In the genomic region with DNA sequence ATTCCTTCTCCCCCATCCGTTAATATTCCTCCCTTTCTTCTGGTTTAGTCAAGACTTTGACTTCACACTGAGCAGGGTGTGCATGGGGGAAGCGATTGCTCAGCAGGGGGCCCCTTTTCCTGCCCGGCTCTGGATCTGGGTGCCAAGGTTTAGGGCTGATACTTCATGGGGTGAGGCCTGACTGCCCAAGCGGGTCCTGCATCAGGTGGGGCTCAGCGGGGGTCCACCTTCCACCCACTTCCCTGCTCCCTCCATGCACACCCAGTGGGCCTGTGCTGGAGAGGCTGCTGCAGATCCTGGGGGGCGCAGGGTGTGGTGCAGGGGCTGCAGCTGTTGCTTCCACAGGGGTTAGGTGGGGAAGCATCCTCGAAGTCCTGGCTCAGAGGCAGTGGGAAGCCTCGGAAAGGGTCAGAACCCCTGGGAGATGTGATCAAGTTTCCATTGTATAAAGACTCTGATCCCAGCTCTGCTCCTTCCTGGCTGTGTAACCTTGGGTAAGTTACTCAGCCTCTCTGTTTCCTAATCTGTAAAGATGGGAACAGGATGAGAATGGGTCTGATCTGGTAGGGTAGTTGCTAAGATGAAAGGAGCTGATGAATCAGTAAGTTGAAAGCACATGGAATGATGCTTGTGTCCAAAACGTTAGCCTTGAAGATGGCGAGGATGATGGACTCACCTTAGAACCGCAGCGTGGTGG, we compare ENCODE assay signal across 20 cellular contexts. TPM values are rescaled to one million over a fixed set of nuclear protein-coding genes. Genes with fewer than 3 reads are reported as not detected.
DNase-seq lines count a peak whose midpoint lies in the region; ATAC-seq, FAIRE-seq and TF ChIP-seq lines count a peak whose summit lies in the region.
"Had no signal": no experiment of that assay in that cellular context is flagged by ENCODE, and none has a peak within 500 bp of the region (broad histone marks: within the 10 kb centered on the region; RNA-seq: fewer than 3 reads in every experiment).

No MANE protein-coding gene starts in this region.

- BruUV-seq in HepG2 (replicated peaks; lab: Mats Ljungman, UMichigan) = no TSS peak

- TF ChIP-seq POLR2A in HepG2 (IDR thresholded peaks at IDR 0.05; ENCODE audit: insufficient read depth in 1 of 2, low read depth in 2 of 2, low read length in 2 of 2) = no peak
- no peak for TF ChIP-seq POLR2A in right lobe of liver (IDR thresholded peaks at IDR 0.05)

- no peak overlapping the region for H3K4me2 ChIP-seq in HepG2 (ENCODE audit: low read depth, low read length)
- no peak overlapping the region for H3K4me2 ChIP-seq in neuronal stem cell (ENCODE audit: insufficient read depth, low read length, poor library complexity, severe bottlenecking)
- H3K4me2 ChIP-seq: BLaER1, GM23338 had no signal

- intact Hi-C loops in HepG2 (cut with micrococcal nuclease; ENCODE audit: unreplicated experiment) = no loop called here
- intact Hi-C loops in right lobe of liver (cut with DNase I) = no loop called here

- H3K9me3 ChIP-seq in HepG2 (ENCODE audit: low read length) (no peaks in the 10 kb centered on the region), right lobe of liver (no peaks in the 10 kb centered on the region), neuronal stem cell (replicated peaks in 1 of 2; ENCODE audit: control insufficient read depth in 2 of 2, insufficient read depth in 1 of 2, low read depth in 1 of 2, low read length in 2 of 2) (no peaks in the 10 kb centered on the region)
- H3K9me3 ChIP-seq: BLaER1 had no signal

- FAIRE-seq in HepG2 (lab: Jason Lieb, UNC) = no peak
- FAIRE-seq: GM12892, GM18507, HTR-8/SVneo had no signal

- H4K20me1 ChIP-seq in HepG2 (ENCODE audit: insufficient read depth, low read length) = peaks cover 7% of the 10 kb centered on the region; the same call in 1 of the 2 replicates

- H2AFZ ChIP-seq in HepG2 (ENCODE audit: low read length) = no peak overlapping the region
- H2AFZ ChIP-seq in neuronal stem cell (ENCODE audit: low read length) = no peak overlapping the region
- H2AFZ ChIP-seq: GM23338 had no signal

- H3K79me1 ChIP-seq in neuronal stem cell (ENCODE audit: low read depth, low read length) = no peaks in the 10 kb centered on the region

- WGBS in HepG2 (ENCODE audit: low lambda C conversion rate) = 28% methylated on average over 9 of the region's 12 CpGs
- WGBS in right lobe of liver (ENCODE audit: insufficient coverage, low coverage, low lambda C conversion rate, missing lambda C conversion rate) = 49% methylated on average over 6 of the region's 12 CpGs
- no CpG with 5 or more reads among the region's 12 CpGs for WGBS in neuronal stem cell (ENCODE audit: extremely low coverage in 2 of 2, insufficient read length in 2 of 2, insufficient replicate concordance in 1 of 2), 2 donors

- H3K9ac ChIP-seq in HepG2 (ENCODE audit: insufficient read depth, low read depth, low read length) (no peak overlapping the region), neuronal stem cell (ENCODE audit: low read depth, low read length, poor library complexity) (no peak overlapping the region)
- H3K9ac ChIP-seq: BLaER1 had no signal

- no peak overlapping the region for H2BK15ac ChIP-seq in neuronal stem cell (ENCODE audit: low read length)

- no peak for DNase-seq in HepG2 (ENCODE audit: low spot score)
- DNase-seq in right lobe of liver = no peak
- DNase-seq in caudate nucleus (lab: John Stamatoyannopoulos, UW) = no peak
- no peak for DNase-seq in neuronal stem cell (ENCODE audit: low spot score)
- no peak for DNase-seq in SKM-1 treated with dmso at 0.1 percent for 144 hours (lab: John Stamatoyannopoulos, UW; ENCODE audit: unreplicated experiment)
- DNase-seq in ecto neural progenitor cell (ENCODE audit: low spot score) = no peak
- DNase-seq: 8988T; CD4-positive, alpha-beta memory T cell; DMS153; DMS79; GDM1; H7 had no signal

- no peak overlapping the region for H3K14ac ChIP-seq in neuronal stem cell (ENCODE audit: low read length)

- H2BK12ac ChIP-seq in neuronal stem cell (ENCODE audit: low read length) = no peak overlapping the region

- no peaks in the 10 kb centered on the region for H3K79me2 ChIP-seq in HepG2 (ENCODE audit: insufficient read depth, low read length)

- no peak overlapping the region for H3K4ac ChIP-seq in neuronal stem cell (ENCODE audit: low read length)

- H3K4me1 ChIP-seq in HepG2 (ENCODE audit: insufficient read depth, low read length) = no peaks in the 10 kb centered on the region
- no peaks in the 10 kb centered on the region for H3K4me1 ChIP-seq in right lobe of liver
- H3K4me1 ChIP-seq in neuronal stem cell (ENCODE audit: control insufficient read depth in 2 of 2, insufficient read depth in 1 of 2, low read depth in 1 of 2, low read length in 2 of 2) = peaks cover 0 to 14% of the 10 kb centered on the region in 2 donors

- H3K23ac ChIP-seq in neuronal stem cell (ENCODE audit: low read depth, low read length, poor library complexity) = peak overlapping the region; percentile 29

- TF ChIP-seq CTCF in HepG2 (CRISPR knock-in tag; IDR thresholded peaks at IDR 0.05) (no peak), right lobe of liver (IDR thresholded peaks at IDR 0.05) (no peak)

- H3K27me3 ChIP-seq in HepG2 (ENCODE audit: control insufficient read depth in 1 of 2, insufficient read depth in 2 of 2, low read length in 2 of 2) (peaks cover 21 to 83% of the 10 kb centered on the region in 2 experiments), right lobe of liver (no peaks in the 10 kb centered on the region), neuronal stem cell (ENCODE audit: control insufficient read depth in 3 of 3, insufficient read depth in 3 of 3, low read depth in 1 of 3, low read length in 3 of 3) (no peaks in the 10 kb centered on the region)
- H3K27me3 ChIP-seq: BLaER1 had no signal

- no peak overlapping the region for H3K18ac ChIP-seq in neuronal stem cell (ENCODE audit: low read length)

- in situ Hi-C loops in HepG2 (cut with HindIII; ENCODE audit: extremely low pct_ligation_motif_present, low pct_unique_long_range_greater_than_20kb) = no loop called here

- no peak overlapping the region for H2BK120ac ChIP-seq in neuronal stem cell (ENCODE audit: low read depth, low read length)

- H3K4me3 ChIP-seq in HepG2 (replicated peaks in 1 of 3; ENCODE audit: insufficient read depth in 1 of 3, low read depth in 2 of 3, low read length in 3 of 3) = no peak overlapping the region
- no peak overlapping the region for H3K4me3 ChIP-seq in right lobe of liver
- H3K4me3 ChIP-seq in neuronal stem cell (ENCODE audit: low read length in 2 of 2) = no peak overlapping the region
- H3K4me3 ChIP-seq: BLaER1, GM23338 had no signal

- H4K91ac ChIP-seq in neuronal stem cell (ENCODE audit: low read depth, low read length, poor library complexity) = no peak overlapping the region

- TF ChIP-seq EP300 in HepG2 (IDR thresholded peaks at IDR 0.05; ENCODE audit: low read depth in 2 of 2, low read length in 2 of 2) = no peak
- no peak for TF ChIP-seq EP300 in HepG2 (CRISPR knock-in tag; IDR thresholded peaks at IDR 0.05; ENCODE audit: borderline replicate concordance)

- H3K27ac ChIP-seq in HepG2 (ENCODE audit: extremely low read length, insufficient read depth, low read length) = no peak overlapping the region
- H3K27ac ChIP-seq in right lobe of liver = no peak overlapping the region
- peak overlapping the region; percentile 54 for H3K27ac ChIP-seq in caudate nucleus (ENCODE audit: low read depth, low read length)
- no peak overlapping the region for H3K27ac ChIP-seq in neuronal stem cell (replicated peaks; ENCODE audit: low read length)
- H3K27ac ChIP-seq: BLaER1 had no signal

- no peak overlapping the region for H2BK5ac ChIP-seq in neuronal stem cell (ENCODE audit: low read length)

- CTCF ChIA-PET in HepG2 (lab: Yijun Ruan, JAX; ENCODE audit: low intra/inter-chr PET ratio, low total read pairs) = no interaction called here

- H2AK5ac ChIP-seq in neuronal stem cell (ENCODE audit: low read depth, low read length) = no peak overlapping the region

- H4K8ac ChIP-seq in neuronal stem cell (ENCODE audit: low read depth, low read length) = no peak overlapping the region

- POLR2A ChIA-PET in HepG2 (lab: Yijun Ruan, JAX) = no interaction called here

- H3K36me3 ChIP-seq in HepG2 (replicated peaks in 1 of 2; ENCODE audit: control insufficient read depth in 1 of 2, insufficient read depth in 2 of 2, low read length in 2 of 2) (no peaks in the 10 kb centered on the region), right lobe of liver (no peaks in the 10 kb centered on the region), neuronal stem cell (replicated peaks in 1 of 2; ENCODE audit: control insufficient read depth in 2 of 2, insufficient read depth in 2 of 2, low read length in 2 of 2) (peaks cover 0 to 17% of the 10 kb centered on the region in 2 donors)

- TF ChIP-seq RAD21 in HepG2 (CRISPR knock-in tag; IDR thresholded peaks at IDR 0.05) = no peak

- ATAC-seq in HepG2 (no peak), right lobe of liver (no peak), GM18519 (IDR thresholded peaks at IDR 0.05; ENCODE audit: low FRiP score, unreplicated experiment) (no peak)
- ATAC-seq: HCT116 had no signal

RNA-seq across cellular contexts. Expression of gene MGAT5B, which starts 53.3 kb away (rescaled TPM):
- 0.07 and 0.13 TPM in 2 replicates for total RNA-seq in HepG2 (2016; rRNA removed; fragmentation: Illumina TruSeq; extraction: Trizol)
- 0.09 TPM in 1 of 2 replicates, not detected in the other for total RNA-seq in HepG2 (2016; cell fraction: cytosol; rRNA removed; fragmentation: Illumina TruSeq; extraction: Trizol; ENCODE audit: low read depth)
- total RNA-seq in HepG2 (2016; cell fraction: insoluble cytoplasmic fraction; rRNA removed; fragmentation: Illumina TruSeq; extraction: Trizol) = 0.28 TPM in 1 of 2 replicates, not detected in the other
- 0.10 and 0.22 TPM in 2 replicates for total RNA-seq in HepG2 (2016; cell fraction: membrane; rRNA removed; fragmentation: Illumina TruSeq; extraction: Trizol)
- total RNA-seq in HepG2 (2016; cell fraction: nucleus; rRNA removed; fragmentation: Illumina TruSeq; extraction: Trizol) = 0.56 TPM in 1 of 2 replicates, not detected in the other
- polyA plus RNA-seq in HepG2 (2011; rRNA removed) = 0.07 and 0.09 TPM in 2 replicates
- polyA plus RNA-seq in HepG2 (2011; cell fraction: cytosol; rRNA removed) = 0.05 and 0.08 TPM in 2 replicates
- 0.26 and 0.59 TPM in 2 replicates for polyA plus RNA-seq in HepG2 (2011; cell fraction: nucleus; rRNA removed)
- 0.12 TPM in 1 of 2 replicates, not detected in the other for polyA plus RNA-seq in HepG2 (2012)
- polyA plus RNA-seq in HepG2 (2016; cell fraction: cytosol; fragmentation: Illumina TruSeq; extraction: Trizol; ENCODE audit: low read depth) = 0.10 and 0.23 TPM in 2 replicates
- polyA plus RNA-seq in HepG2 (2016; cell fraction: insoluble cytoplasmic fraction; fragmentation: Illumina TruSeq; extraction: Trizol; ENCODE audit: low read depth) = 0.16 TPM in 1 of 2 replicates, not detected in the other
- 0.22 TPM in 1 of 2 replicates, not detected in the other for polyA plus RNA-seq in HepG2 (2016; cell fraction: membrane; fragmentation: Illumina TruSeq; extraction: Trizol; ENCODE audit: low read depth)
- 0.23 and 0.24 TPM in 2 replicates for polyA plus RNA-seq in HepG2 (2016; cell fraction: nucleus; fragmentation: Illumina TruSeq; extraction: Trizol; ENCODE audit: insufficient read depth, low read depth)
- 0.24 and 9.3 TPM in 2 replicates for polyA minus RNA-seq in HepG2 (2011; rRNA and poly(A)+ RNA removed; ENCODE audit: low replicate concordance)
- not detected in 2 replicates for polyA minus RNA-seq in HepG2 (2011; cell fraction: cytosol; rRNA and poly(A)+ RNA removed)
- polyA minus RNA-seq in HepG2 (2011; cell fraction: nucleus; rRNA and poly(A)+ RNA removed) = 0.12 and 0.13 TPM in 2 replicates
- under 1 TPM in 1 of 6 experiments, not detected in 5; 0.16 TPM for total RNA-seq in right lobe of liver
- polyA plus RNA-seq in neuronal stem cell (2013, experiment 1 of 2) = 5.6 TPM
- polyA plus RNA-seq in neuronal stem cell (2013, experiment 2 of 2) = 5.4 TPM
- polyA plus RNA-seq: CD14-positive monocyte had no signal
